14 cellular contexts compared by ENCODE assay signal in genomic region chr17:78738245-78738644, GRCh38. TPM values are rescaled to one million over a fixed set of nuclear protein-coding genes. Genes with fewer than 3 reads are reported as not detected.
DNase-seq lines count a peak whose midpoint lies in the region; ATAC-seq, FAIRE-seq and TF ChIP-seq lines count a peak whose summit lies in the region.
"Had no signal": no experiment of that assay in that cellular context is flagged by ENCODE, and none has a peak within 500 bp of the region (broad histone marks: within the 10 kb centered on the region; RNA-seq: fewer than 3 reads in every experiment).

No MANE protein-coding gene starts in this region.

- H2AK5ac ChIP-seq in mesendoderm (ENCODE audit: low read length), result no peak overlapping the region

- H3K4me3 Mint-ChIP-seq in CD4-positive, alpha-beta T cell, result peak overlapping the region; percentile 96
- no peak overlapping the region for H3K4me3 Mint-ChIP-seq in activated CD4-positive, alpha-beta memory T cell treated with anti-CD3 and anti-CD28 coated beads, Interleukin-2, amount 10 ng/mL, durations not matched to agents 7 days and 5 days
- H3K4me3 Mint-ChIP-seq: nephron progenitor cell had no signal

- H3K9me3 Mint-ChIP-seq in CD4-positive, alpha-beta T cell, result no peaks in the 10 kb centered on the region
- no peaks in the 10 kb centered on the region for H3K9me3 Mint-ChIP-seq in activated CD4-positive, alpha-beta memory T cell treated with anti-CD3 and anti-CD28 coated beads, Interleukin-2, amount 10 ng/mL, durations not matched to agents 7 days and 5 days
- H3K9me3 Mint-ChIP-seq: nephron progenitor cell had no signal

- H3K27me3 Mint-ChIP-seq in CD4-positive, alpha-beta T cell, result no peaks in the 10 kb centered on the region
- H3K27me3 Mint-ChIP-seq in activated CD4-positive, alpha-beta memory T cell treated with anti-CD3 and anti-CD28 coated beads, Interleukin-2, amount 10 ng/mL, durations not matched to agents 7 days and 5 days, result no peaks in the 10 kb centered on the region

- FAIRE-seq in urothelium cell line (lab: Jason Lieb, UNC), result no peak

- no peaks in the 10 kb centered on the region for H3K9me3 ChIP-seq in CD4-positive, alpha-beta T cell (ENCODE audit: control insufficient read depth, low read length)
- no peaks in the 10 kb centered on the region for H3K9me3 ChIP-seq in effector memory CD4-positive, alpha-beta T cell (ENCODE audit: control insufficient read depth, low read length)
- H3K9me3 ChIP-seq: left lung had no signal

- no CpG with 5 or more reads among the region's 6 CpGs for WGBS in mesendoderm (ENCODE audit: extremely low coverage, insufficient coverage, low lambda C conversion rate)

- peaks cover 93% of the 10 kb centered on the region for H3K4me1 Mint-ChIP-seq in CD4-positive, alpha-beta T cell (ENCODE audit: low read depth)
- peaks cover 91% of the 10 kb centered on the region for H3K4me1 Mint-ChIP-seq in activated CD4-positive, alpha-beta memory T cell treated with anti-CD3 and anti-CD28 coated beads, Interleukin-2, amount 10 ng/mL, durations not matched to agents 7 days and 5 days

- TF ChIP-seq CTCF in CD4-positive, alpha-beta T cell (IDR thresholded peaks at IDR 0.05), result no peak

- peaks cover 24% of the 10 kb centered on the region for H3K4me1 ChIP-seq in mesendoderm (ENCODE audit: control insufficient read depth, low read depth, low read length)
- H3K4me1 ChIP-seq in effector memory CD4-positive, alpha-beta T cell (ENCODE audit: control insufficient read depth, insufficient read depth, low read length, poor library complexity, severe bottlenecking), result peaks cover 75% of the 10 kb centered on the region

- H3K56ac ChIP-seq in mesendoderm (ENCODE audit: low read length), result no peak overlapping the region

- H3K4ac ChIP-seq in mesendoderm (ENCODE audit: low read depth, low read length), result no peak overlapping the region

- peak overlapping the region; percentile 90 for H3K27ac Mint-ChIP-seq in CD4-positive, alpha-beta T cell
- peak overlapping the region; percentile 50 for H3K27ac Mint-ChIP-seq in activated CD4-positive, alpha-beta memory T cell treated with anti-CD3 and anti-CD28 coated beads, Interleukin-2, amount 10 ng/mL, durations not matched to agents 7 days and 5 days
- H3K27ac Mint-ChIP-seq: nephron progenitor cell had no signal

- H3K27me3 ChIP-seq in CD4-positive, alpha-beta T cell (ENCODE audit: control insufficient read depth, insufficient read depth, low read length), result no peaks in the 10 kb centered on the region
- H3K27me3 ChIP-seq in mesendoderm (ENCODE audit: insufficient read depth, low read length, poor library complexity), result no peaks in the 10 kb centered on the region
- no peaks in the 10 kb centered on the region for H3K27me3 ChIP-seq in effector memory CD4-positive, alpha-beta T cell (replicated peaks; ENCODE audit: control insufficient read depth, insufficient read depth, low read length, poor library complexity, severe bottlenecking)
- H3K27me3 ChIP-seq: left lung had no signal

- no peak overlapping the region for H3K23ac ChIP-seq in mesendoderm (ENCODE audit: low read length)

- H3K18ac ChIP-seq in mesendoderm (ENCODE audit: low read length), result no peak overlapping the region

- peaks cover 71% of the 10 kb centered on the region for H3K36me3 Mint-ChIP-seq in CD4-positive, alpha-beta T cell (ENCODE audit: low read depth)
- H3K36me3 Mint-ChIP-seq in activated CD4-positive, alpha-beta memory T cell treated with anti-CD3 and anti-CD28 coated beads, Interleukin-2, amount 10 ng/mL, durations not matched to agents 7 days and 5 days (ENCODE audit: low read depth), result peaks cover 60% of the 10 kb centered on the region

- intact Hi-C loops in CD4-positive, alpha-beta T cell (cut with DNase I, micrococcal nuclease), result loop anchor here in 1 of 2 experiments (2.0 to 5.0 kb wide), 2 partner anchors 13 to 39 kb away; no protein-coding TSS in a partner anchor

- CTCF ChIA-PET in CD4-positive, alpha-beta T cell (lab: Charles Lee), result interaction anchor here (4.2 kb wide), 1 partner anchor 29 kb away, joined by 16 read pairs; no protein-coding TSS in a partner anchor
- CTCF ChIA-PET in activated CD4-positive, alpha-beta memory T cell treated with anti-CD3 and anti-CD28 coated beads, Interleukin-2, amount 10 ng/mL, durations not matched to agents 7 days and 5 days (lab: Charles Lee), result interaction anchor here (2.7 to 3.6 kb wide), 2 partner anchors 9 to 31 kb away, joined by 6 to 24 read pairs; no protein-coding TSS in a partner anchor

- H3K79me1 ChIP-seq in mesendoderm (ENCODE audit: low read length), result peaks cover 3% of the 10 kb centered on the region

- peak overlapping the region; percentile 18 for H3K27ac ChIP-seq in CD4-positive, alpha-beta T cell (ENCODE audit: low read depth, low read length)
- no peak overlapping the region for H3K27ac ChIP-seq in mesendoderm (ENCODE audit: low read depth, low read length)
- H3K27ac ChIP-seq in effector memory CD4-positive, alpha-beta T cell (ENCODE audit: insufficient read depth, low read length, poor library complexity, severe bottlenecking), result no peak overlapping the region

- no peaks in the 10 kb centered on the region for H3K79me2 ChIP-seq in mesendoderm (ENCODE audit: control insufficient read depth, insufficient read depth, low read length)

- POLR2A ChIA-PET in CD4-positive, alpha-beta T cell (lab: Charles Lee), result interaction anchor here (0.6 to 5.3 kb wide), 4 partner anchors 10 to 102 kb away, joined by 4 to 42 read pairs (median 5); no protein-coding TSS in a partner anchor
- POLR2A ChIA-PET in activated CD4-positive, alpha-beta memory T cell treated with anti-CD3 and anti-CD28 coated beads, Interleukin-2, amount 10 ng/mL, durations not matched to agents 7 days and 5 days (lab: Charles Lee), result interaction anchor here (1.1 to 5.3 kb wide), 8 partner anchors 9 to 47 kb away, joined by 3 to 84 read pairs (median 14); partner anchors contain the start of gene CYTH1

- H3K4me3 ChIP-seq in mesendoderm (ENCODE audit: low read length), result no peak overlapping the region
- H3K4me3 ChIP-seq in effector memory CD4-positive, alpha-beta T cell (ENCODE audit: insufficient read depth, low read depth, low read length, poor library complexity, severe bottlenecking), result no peak overlapping the region
- H3K4me3 ChIP-seq: left lung had no signal

- no peak overlapping the region for H2BK15ac ChIP-seq in mesendoderm (replicated peaks; ENCODE audit: low read depth)

- H4K5ac ChIP-seq in mesendoderm (ENCODE audit: low read length), result no peak overlapping the region

- no peak overlapping the region for H4K8ac ChIP-seq in mesendoderm (ENCODE audit: low read depth, low read length)

- H3K36me3 ChIP-seq in mesendoderm (ENCODE audit: control insufficient read depth, insufficient read depth, low read length), result no peaks in the 10 kb centered on the region
- no peaks in the 10 kb centered on the region for H3K36me3 ChIP-seq in effector memory CD4-positive, alpha-beta T cell (ENCODE audit: control insufficient read depth, insufficient read depth, low read length)
- H3K36me3 ChIP-seq: left lung had no signal

- DNase-seq in NCI-H345 (lab: John Stamatoyannopoulos, UW) (peak; percentile 8), NCI-H345 treated with DMSO at 0.1 percent for 48 hours (lab: John Stamatoyannopoulos, UW; ENCODE audit: unreplicated experiment) (no peak), mesendoderm (peak; percentile 49), urothelium cell line (ENCODE audit: low spot score) (no peak)
- no peak for DNase-seq in CD4-positive, alpha-beta T cell
- no peak for DNase-seq in activated CD4-positive, alpha-beta memory T cell treated with anti-CD3 and anti-CD28 coated beads, Interleukin-2, amount 10 ng/mL, durations not matched to agents 7 days and 5 days
- no peak for DNase-seq in effector memory CD4-positive, alpha-beta T cell
- DNase-seq: 8988T, left lung, NCI-H526, nephron progenitor cell, T1000 had no signal

- no peak overlapping the region for H2BK120ac ChIP-seq in mesendoderm (ENCODE audit: low read depth, low read length)

- no peak overlapping the region for H3K4me2 ChIP-seq in mesendoderm (ENCODE audit: low read length)

- H3K9ac ChIP-seq in mesendoderm (ENCODE audit: low read length), result no peak overlapping the region

- no peak for ATAC-seq in CD4-positive, alpha-beta T cell (ENCODE audit: poor library complexity)
- ATAC-seq in HG02623 (IDR thresholded peaks at IDR 0.05; ENCODE audit: unreplicated experiment), result no peak
- ATAC-seq: left lung, sciatic nerve had no signal

- no peak overlapping the region for H2BK5ac ChIP-seq in mesendoderm (ENCODE audit: low read length)

RNA-seq across cellular contexts. Expression of gene CYTH1, which starts 43.8 kb away (rescaled TPM):
- total RNA-seq in CD4-positive, alpha-beta T cell, result 100 to 1,000 TPM; 521 to 525 TPM
- 100 to 1,000 TPM; 288 to 309 TPM for total RNA-seq in activated CD4-positive, alpha-beta memory T cell treated with anti-CD3 and anti-CD28 coated beads, Interleukin-2, amount 10 ng/mL, durations not matched to agents 7 days and 5 days
- polyA plus RNA-seq in mesendoderm (2013, experiment 1 of 2), result 6.8 TPM
- polyA plus RNA-seq in mesendoderm (2013, experiment 2 of 2), result 6.3 TPM

Comparison
In these comparisons a context has a peak if more than half of its experiments do, and no peak if none do; other contexts are left out.
1. DNase-seq: peak in NCI-H345 (single experiment) and mesendoderm (single experiment); none in NCI-H345 treated with DMSO at 0.1 percent for 48 hours (single experiment), CD4-positive, alpha-beta T cell (0 of 10), activated CD4-positive, alpha-beta memory T cell treated with anti-CD3 and anti-CD28 coated beads, Interleukin-2, amount 10 ng/mL, durations not matched to agents 7 days and 5 days (single experiment), effector memory CD4-positive, alpha-beta T cell (0 of 3) and urothelium cell line (single experiment).